ENCODE assay signal across 35 cellular contexts in the genomic region with DNA sequence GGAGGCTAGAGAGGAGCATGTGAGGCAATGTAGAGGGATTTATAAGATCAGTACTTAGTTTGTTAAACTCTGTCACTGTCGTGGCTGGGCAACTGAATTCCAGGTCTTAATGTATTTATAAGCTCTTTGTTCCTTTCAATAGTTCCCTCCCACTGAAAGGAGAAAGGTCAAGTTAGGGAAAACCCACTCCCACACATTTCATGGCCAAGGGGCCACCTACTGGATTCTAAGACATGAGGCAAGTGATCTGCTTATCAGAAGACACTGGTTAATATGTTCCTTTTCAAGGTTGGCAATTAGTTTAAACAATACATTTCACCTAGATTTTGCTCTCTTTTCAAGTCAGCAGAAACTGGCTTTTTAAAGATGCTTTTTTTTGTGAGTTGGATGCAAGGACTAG. TPM values are rescaled to one million over a fixed set of nuclear protein-coding genes. Genes with fewer than 3 reads are reported as not detected.
"Had no signal": no experiment of that assay in that cellular context is flagged by ENCODE, and none has a peak within 500 bp of the region (broad histone marks: within the 10 kb centered on the region; RNA-seq: fewer than 3 reads in every experiment).

No MANE protein-coding gene starts in this region.

- H3K4me1 ChIP-seq: adrenal gland, SJSA1 had no signal

- ATAC-seq: activated CD8-positive, alpha-beta T cell treated with anti-CD3 and anti-CD28 coated beads for 36 hours; activated naive CD4-positive, alpha-beta T cell treated with anti-CD3 and anti-CD28 coated beads, Interleukin-2, amount 50 U/mL, for 72 hours; PC-3 had no signal

- H3K4me3 ChIP-seq: adrenal gland, Peyer's patch, SJSA1 had no signal

- H3K27ac ChIP-seq: adrenal gland, Peyer's patch, SJSA1 had no signal

- H3K36me3 ChIP-seq: adrenal gland, Peyer's patch, SJSA1 had no signal

- H3K9ac ChIP-seq: SK-N-SH had no signal

- H3K27me3 ChIP-seq: adrenal gland, Peyer's patch, SJSA1 had no signal

- H3K9me3 ChIP-seq: adrenal gland, Peyer's patch, SJSA1, SK-N-SH had no signal

- H3K4me2 ChIP-seq: SK-N-SH had no signal

- FAIRE-seq: astrocyte, bronchial epithelial cell, TTC549 had no signal

- DNase-seq: activated CD4-positive, alpha-beta T cell treated with anti-CD3 and anti-CD28 coated beads, Interleukin-2, amount 10 ng/mL, durations not matched to agents 24 days and 14 days; activated CD4-positive, alpha-beta T cell treated with anti-CD3 and anti-CD28 coated beads, Interleukin-2, amount 50 U/mL, for 4 hours; activated CD8-positive, alpha-beta T cell treated with anti-CD3 and anti-CD28 coated beads for 36 hours; activated gamma-delta T cell treated with Interleukin-2 at 50 U/mL for 16 hours; activated naive CD4-positive, alpha-beta T cell treated with anti-CD3 and anti-CD28 coated beads for 36 hours; activated T-cell treated with anti-CD3 and anti-CD28 coated beads, Interleukin-2, amount 50 U/mL, for 24 hours; adrenal gland; caudate nucleus; cerebellar nuclear complex; Kasumi-1; KBM-7; MM.1S; MV-4-11; NCI-H1092; NCI-H1436 treated with DMSO at 0.1 percent for 48 hours; NCI-H187; NCI-H2029 treated with DMSO at 0.1 percent for 48 hours; NCI-H2107; NCI-H2171; NCI-H446; NCI-H510A treated with DMSO at 0.1 percent for 48 hours; NCI-H526 treated with DMSO at 0.1 percent for 48 hours; NCI-H774; PC-3; Peyer's patch; RPMI8226; SHP77 treated with DMSO at 0.1 percent for 48 hours; SK-N-SH had no signal

- H3K9me2 ChIP-seq: SK-N-SH had no signal

RNA-seq across cellular contexts. Expression of a gene that starts 5.4 kb away (rescaled TPM):
- total RNA-seq: activated CD4-positive, alpha-beta T cell treated with anti-CD3 and anti-CD28 coated beads, Interleukin-2, amount 10 ng/mL, durations not matched to agents 24 days and 14 days; activated CD8-positive, alpha-beta memory T cell treated with anti-CD3 and anti-CD28 coated beads for 36 hours; activated CD8-positive, alpha-beta T cell treated with anti-CD3 and anti-CD28 coated beads for 36 hours; activated naive CD4-positive, alpha-beta T cell treated with anti-CD3 and anti-CD28 coated beads for 36 hours; activated naive CD4-positive, alpha-beta T cell treated with anti-CD3 and anti-CD28 coated beads, Interleukin-2, amount 50 U/mL, for 72 hours; activated T-helper 1 cell treated with anti-CD3 and anti-CD28 coated beads, Interleukin-12 subunit alpha, Interleukin-12 subunit beta, Interleukin-2, Interleukin-4 antibody, amounts not matched to agents 30 ng/mL and 10 ng/mL and 1 ng/mL, durations not matched to agents 14 hours and 24 hours and 36 hours; adrenal gland; astrocyte; bronchial epithelial cell; PC-3; Peyer's patch; SJSA1 had no signal
- polyA plus RNA-seq: adrenal gland, SK-N-SH had no signal

RNA-seq across cellular contexts. Expression of a gene that starts 42.4 kb away (rescaled TPM):
- total RNA-seq: activated CD4-positive, alpha-beta T cell treated with anti-CD3 and anti-CD28 coated beads, Interleukin-2, amount 10 ng/mL, durations not matched to agents 24 days and 14 days; activated CD8-positive, alpha-beta memory T cell treated with anti-CD3 and anti-CD28 coated beads for 36 hours; activated CD8-positive, alpha-beta T cell treated with anti-CD3 and anti-CD28 coated beads for 36 hours; activated naive CD4-positive, alpha-beta T cell treated with anti-CD3 and anti-CD28 coated beads for 36 hours; activated naive CD4-positive, alpha-beta T cell treated with anti-CD3 and anti-CD28 coated beads, Interleukin-2, amount 50 U/mL, for 72 hours; activated T-helper 1 cell treated with anti-CD3 and anti-CD28 coated beads, Interleukin-12 subunit alpha, Interleukin-12 subunit beta, Interleukin-2, Interleukin-4 antibody, amounts not matched to agents 30 ng/mL and 10 ng/mL and 1 ng/mL, durations not matched to agents 14 hours and 24 hours and 36 hours; bronchial epithelial cell; PC-3 had no signal
- polyA plus RNA-seq: SK-N-SH had no signal
